ENCODE assay signal across 21 cellular contexts in genomic region chr22:36746571-36746970, GRCh38. TPM values are rescaled to one million over a fixed set of nuclear protein-coding genes. Genes with fewer than 3 reads are reported as not detected.
DNase-seq lines count a peak whose midpoint lies in the region; ATAC-seq and TF ChIP-seq lines count a peak whose summit lies in the region.
"Had no signal": no experiment of that assay in that cellular context is flagged by ENCODE, and none has a peak within 500 bp of the region (broad histone marks: within the 10 kb centered on the region; RNA-seq: fewer than 3 reads in every experiment).

No MANE protein-coding gene starts in this region.

- H3K9me3 ChIP-seq in right atrium auricular region = no peaks in the 10 kb centered on the region
- H3K9me3 ChIP-seq: HAP-1 had no signal

- intact Hi-C loops in cardiac septum (cut with DNase I) = no loop called here

- H3K4me3 ChIP-seq in right atrium auricular region (no peak overlapping the region), coronary artery (no peak overlapping the region)
- H3K4me3 ChIP-seq: HAP-1 had no signal

- H3K4me1 Mint-ChIP-seq in osteocyte (ENCODE audit: unreplicated experiment) = no peaks in the 10 kb centered on the region

- ATAC-seq in GM19467 (IDR thresholded peaks at IDR 0.05; ENCODE audit: unreplicated experiment) = no peak

- no peak overlapping the region for H3K27ac Mint-ChIP-seq in osteocyte (ENCODE audit: unreplicated experiment)

- DNase-seq in cardiac septum (ENCODE audit: low spot score) (peak; percentile 33), right atrium auricular region (ENCODE audit: low spot score) (no peak), coronary artery (ENCODE audit: low spot score) (peak; percentile 54), osteocyte (ENCODE audit: extremely low spot score, unreplicated experiment) (peak; percentile 68), middle frontal gyrus (ENCODE audit: extremely low spot score, low spot score) (no peak), foreskin melanocyte (no peak), GM19240 (ENCODE audit: insufficient read length, low spot score) (no peak)
- DNase-seq: ACHN, MM.1S, NCI-H1048, NCI-H1417 treated with DMSO at 0.1 percent for 48 hours, NCI-H187, NCI-H446 treated with DMSO at 0.1 percent for 48 hours, NCI-H526 treated with DMSO at 0.1 percent for 48 hours, SHP77 had no signal

- no peaks in the 10 kb centered on the region for H3K36me3 ChIP-seq in right atrium auricular region
- H3K36me3 ChIP-seq: HAP-1 had no signal

- H3K27me3 Mint-ChIP-seq in osteocyte (ENCODE audit: unreplicated experiment) = peaks cover 19% of the 10 kb centered on the region

- no peak overlapping the region for H3K27ac ChIP-seq in right atrium auricular region
- H3K27ac ChIP-seq in coronary artery = no peak overlapping the region
- H3K27ac ChIP-seq: 22Rv1, C4-2B had no signal

- H3K4me3 Mint-ChIP-seq in osteocyte (ENCODE audit: unreplicated experiment) = no peak overlapping the region

- no peaks in the 10 kb centered on the region for H3K9me3 Mint-ChIP-seq in osteocyte (ENCODE audit: unreplicated experiment)

- H3K36me3 Mint-ChIP-seq in osteocyte (ENCODE audit: unreplicated experiment) = no peaks in the 10 kb centered on the region

- TF ChIP-seq CTCF in right atrium auricular region (IDR thresholded peaks at IDR 0.05) (no peak), coronary artery (IDR thresholded peaks at IDR 0.05) (no peak), osteocyte (IDR thresholded peaks at IDR 0.05) (no peak)

- no peaks in the 10 kb centered on the region for H3K4me1 ChIP-seq in right atrium auricular region
- H3K4me1 ChIP-seq: HAP-1 had no signal

- H3K27me3 ChIP-seq in right atrium auricular region = no peaks in the 10 kb centered on the region

RNA-seq across cellular contexts. Expression of gene IFT27, which starts 29.3 kb away (rescaled TPM):
- total RNA-seq in cardiac septum (24.7 TPM), right atrium auricular region (10 to 100 TPM; 15.6 to 16.8 TPM), osteocyte (30.5 and 36.9 TPM in 2 replicates)

RNA-seq across cellular contexts. Expression of gene CACNG2, which starts 43.0 kb away (rescaled TPM):
- not detected for total RNA-seq in cardiac septum
- not detected for total RNA-seq in right atrium auricular region
- not detected in 2 replicates for total RNA-seq in osteocyte
- total RNA-seq: Daoy, RPMI7951 had no signal

Comparison
In these comparisons a context has a peak if more than half of its experiments do, and no peak if none do; other contexts are left out.
1. DNase-seq: peak in cardiac septum (single experiment), coronary artery (single experiment) and osteocyte (single experiment); none in right atrium auricular region (single experiment), middle frontal gyrus (single experiment), foreskin melanocyte (single experiment) and GM19240 (single experiment).